In genomic region chr17:6752068-6752909, GRCh38 we compare ENCODE assay signal across 8 cellular contexts. TPM values are rescaled to one million over a fixed set of nuclear protein-coding genes. Genes with fewer than 3 reads are reported as not detected.
DNase-seq lines count a peak whose midpoint lies in the region; ATAC-seq lines count a peak whose summit lies in the region.

No MANE protein-coding gene starts in this region.

- peak overlapping the region in 1 of 2 donors; percentile 54 for H3K27ac ChIP-seq in aorta (ENCODE audit: low read depth in 1 of 2, low read length in 2 of 2)

- H3K27me3 Mint-ChIP-seq in effector memory CD8-positive, alpha-beta T cell = no peaks in the 10 kb centered on the region

- ATAC-seq in effector memory CD8-positive, alpha-beta T cell (replicated peaks) = peak; percentile 1
- ATAC-seq in aorta (ENCODE audit: low FRiP score) = peak; percentile 79
- no peak for ATAC-seq in GM21367 (IDR thresholded peaks at IDR 0.05; ENCODE audit: unreplicated experiment)

- no peaks in the 10 kb centered on the region for H3K36me3 ChIP-seq in aorta (ENCODE audit: control insufficient read depth in 1 of 2, insufficient read depth in 2 of 2, low read length in 1 of 2)

- no peaks in the 10 kb centered on the region for H3K27me3 ChIP-seq in aorta (ENCODE audit: control insufficient read depth in 1 of 2, insufficient read depth in 2 of 2, low read length in 1 of 2)

- no peaks in the 10 kb centered on the region for H3K4me1 ChIP-seq in aorta (ENCODE audit: control insufficient read depth in 1 of 2, insufficient read depth in 2 of 2, low read length in 2 of 2)

- H3K9me3 ChIP-seq in aorta (ENCODE audit: control insufficient read depth, low read length) = no peaks in the 10 kb centered on the region

- intact Hi-C loops in aorta (cut with DNase I) = no loop called here

- H3K4me3 Mint-ChIP-seq in effector memory CD8-positive, alpha-beta T cell = no peak overlapping the region

- DNase-seq in EL = peak; percentile 100
- DNase-seq in RKO (ENCODE audit: low spot score) = peak; percentile 71
- no peak for DNase-seq in effector memory CD8-positive, alpha-beta T cell
- peak; percentile 65 for DNase-seq in mucosa of gallbladder (ENCODE audit: low spot score)
- DNase-seq in aorta = peak in 1 of 2 donors; percentile 78
- no peak for DNase-seq in T-helper 9 cell
- no peak for DNase-seq in GDM1 (lab: John Stamatoyannopoulos, UW)

- peaks cover 33 to 39% of the 10 kb centered on the region in 2 donors for H3K4me1 Mint-ChIP-seq in effector memory CD8-positive, alpha-beta T cell (ENCODE audit: low read depth in 2 of 2)

- peaks cover 21% of the 10 kb centered on the region for H3K36me3 Mint-ChIP-seq in effector memory CD8-positive, alpha-beta T cell (ENCODE audit: insufficient read depth)

- peak overlapping the region; percentile 82 to 97 for H3K27ac Mint-ChIP-seq in effector memory CD8-positive, alpha-beta T cell

- H3K9me3 Mint-ChIP-seq in effector memory CD8-positive, alpha-beta T cell = no peaks in the 10 kb centered on the region

- H3K4me3 ChIP-seq in aorta (ENCODE audit: low read length in 2 of 2) = no peak overlapping the region

- 30 to 48% methylated on average over 7 of the region's 7 CpGs for WGBS in aorta, 2 donors

RNA-seq across cellular contexts. Expression of gene XAF1, which starts 3.6 kb away (rescaled TPM):
- total RNA-seq in mucosa of gallbladder (54.4 TPM), aorta (100 to 1,000 TPM in 1 of 2 donors, 10 to 100 TPM in 1; 74.8 to 108 TPM)
- polyA plus RNA-seq in aorta = 10 to 100 TPM in 1 of 2 donors, 1 to 10 TPM in 1; 4.5 to 56.8 TPM

RNA-seq across cellular contexts. Expression of gene FBXO39, which starts 23.7 kb away (rescaled TPM):
- total RNA-seq in mucosa of gallbladder (0.23 TPM), aorta (1 to 10 TPM in 1 of 2 donors, under 1 TPM in 1; 0.26 to 2.0 TPM)
- polyA plus RNA-seq in aorta = under 1 TPM in 1 of 2 donors, not detected in 1; 0.26 TPM

RNA-seq across cellular contexts. Expression of gene SLC13A5, which starts 39.1 kb away (rescaled TPM):
- total RNA-seq in mucosa of gallbladder = 0.52 TPM
- under 1 TPM; 0.10 to 0.36 TPM for total RNA-seq in aorta
- not detected for polyA plus RNA-seq in aorta

Comparison
In these comparisons a context has a peak if more than half of its experiments do, and no peak if none do; other contexts are left out.
1. DNase-seq: peak in EL (single experiment), RKO (single experiment) and mucosa of gallbladder (single experiment); none in effector memory CD8-positive, alpha-beta T cell (0 of 3), T-helper 9 cell (single experiment) and GDM1 (single experiment).